In the genomic region with DNA sequence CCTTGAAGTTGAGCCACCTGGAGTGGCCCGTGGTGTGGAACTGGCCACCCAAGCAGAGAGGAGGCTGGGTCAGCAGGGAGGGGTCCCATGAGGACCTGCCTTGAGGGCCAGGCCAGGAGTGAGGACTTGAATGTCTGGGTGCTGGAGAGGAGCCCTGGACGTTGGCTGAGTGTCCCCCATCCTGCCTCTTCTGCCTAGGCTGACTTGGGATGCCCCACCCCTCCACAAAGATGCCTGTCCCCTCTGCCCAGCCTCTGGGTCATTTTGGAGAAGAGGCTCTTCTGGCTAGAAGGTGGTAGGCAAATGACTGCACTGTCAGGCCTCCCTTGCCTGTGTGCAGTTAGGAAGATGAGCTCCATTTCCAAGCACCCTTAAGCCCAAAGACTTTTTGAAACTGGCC, we compare ENCODE assay signal across 9 cellular contexts. TPM values are rescaled to one million over a fixed set of nuclear protein-coding genes. Genes with fewer than 3 reads are reported as not detected.
DNase-seq lines count a peak whose midpoint lies in the region; ATAC-seq, FAIRE-seq and TF ChIP-seq lines count a peak whose summit lies in the region.
"Had no signal": no experiment of that assay in that cellular context is flagged by ENCODE, and none has a peak within 500 bp of the region (broad histone marks: within the 10 kb centered on the region; RNA-seq: fewer than 3 reads in every experiment).

No MANE protein-coding gene starts in this region.

- DNase-seq in activated T-cell treated with anti-CD3 and anti-CD28 coated beads, Interleukin-2, amount 50 U/mL, for 24 hours: peak; percentile 35
- DNase-seq in activated T-cell treated with anti-CD3 and anti-CD28 coated beads for 4 hours: no peak
- peak; percentile 81 for DNase-seq in kidney
- DNase-seq in thoracic aorta (ENCODE audit: low spot score): no peak
- DNase-seq in ureter (ENCODE audit: low spot score): no peak
- DNase-seq in stimulated activated naive CD4-positive, alpha-beta T cell treated with Interleukin-2 at 50 U/mL for 16 hours (lab: John Stamatoyannopoulos, UW): no peak

- peaks cover 76% of the 10 kb centered on the region for H3K4me1 Mint-ChIP-seq in activated T-cell treated with anti-CD3 and anti-CD28 coated beads, Interleukin-2, amount 50 U/mL, for 24 hours (ENCODE audit: low read depth)
- peaks cover 37% of the 10 kb centered on the region for H3K4me1 Mint-ChIP-seq in activated T-helper 17 cell treated with anti-CD3 and anti-CD28 coated beads, Interleukin-2, amount 50 U/mL, for 72 hours

- no peak for ATAC-seq in activated T-helper 17 cell treated with anti-CD3 and anti-CD28 coated beads, Interleukin-2, amount 50 U/mL, for 72 hours (replicated peaks)
- no peak for ATAC-seq in thoracic aorta (ENCODE audit: insufficient number of reproducible peaks, low FRiP score, low read depth)
- ATAC-seq in GM21526 (IDR thresholded peaks at IDR 0.05; ENCODE audit: low FRiP score, unreplicated experiment): no peak
- ATAC-seq: left lobe of liver had no signal

- peak overlapping the region; percentile 87 for H3K4me3 Mint-ChIP-seq in activated T-cell treated with anti-CD3 and anti-CD28 coated beads, Interleukin-2, amount 50 U/mL, for 24 hours
- H3K4me3 Mint-ChIP-seq in activated T-helper 17 cell treated with anti-CD3 and anti-CD28 coated beads, Interleukin-2, amount 50 U/mL, for 72 hours: peak overlapping the region; percentile 97

- FAIRE-seq in kidney (lab: Jason Lieb, UNC): no peak

- intact Hi-C loops in kidney (cut with DNase I): no loop called here

- peaks cover 11 to 32% of the 10 kb centered on the region in 2 donors for H3K4me1 ChIP-seq in kidney (ENCODE audit: control insufficient read depth in 1 of 2, insufficient read depth in 1 of 2, low read depth in 1 of 2, low read length in 2 of 2)
- H3K4me1 ChIP-seq in thoracic aorta (ENCODE audit: control insufficient read depth in 1 of 2, low read depth in 2 of 2): peaks cover 22 to 80% of the 10 kb centered on the region in 2 donors

- TF ChIP-seq CTCF in kidney (IDR thresholded peaks at IDR 0.05; ENCODE audit: borderline replicate concordance, extremely low read depth, insufficient read depth): no peak
- TF ChIP-seq CTCF in thoracic aorta (IDR thresholded peaks at IDR 0.05): no peak

- H3K27ac Mint-ChIP-seq in activated T-cell treated with anti-CD3 and anti-CD28 coated beads, Interleukin-2, amount 50 U/mL, for 24 hours: peak overlapping the region; percentile 87
- H3K27ac Mint-ChIP-seq in activated T-helper 17 cell treated with anti-CD3 and anti-CD28 coated beads, Interleukin-2, amount 50 U/mL, for 72 hours: peak overlapping the region; percentile 95

- H3K27ac ChIP-seq in kidney (ENCODE audit: low read depth in 2 of 2, low read length in 2 of 2) (no peak overlapping the region), thoracic aorta (peak overlapping the region; percentile 31 to 64)

- H3K9ac ChIP-seq in kidney (ENCODE audit: low read length in 2 of 2): no peak overlapping the region

- H3K4me3 ChIP-seq in kidney (ENCODE audit: low read length in 2 of 2): no peak overlapping the region
- H3K4me3 ChIP-seq in thoracic aorta: peak overlapping the region; percentile 79

- H3K27me3 Mint-ChIP-seq in activated T-cell treated with anti-CD3 and anti-CD28 coated beads, Interleukin-2, amount 50 U/mL, for 24 hours: peaks cover 27% of the 10 kb centered on the region
- no peaks in the 10 kb centered on the region for H3K27me3 Mint-ChIP-seq in activated T-helper 17 cell treated with anti-CD3 and anti-CD28 coated beads, Interleukin-2, amount 50 U/mL, for 72 hours

- H3K36me3 Mint-ChIP-seq in activated T-cell treated with anti-CD3 and anti-CD28 coated beads, Interleukin-2, amount 50 U/mL, for 24 hours (ENCODE audit: low read depth): peaks cover 33% of the 10 kb centered on the region
- H3K36me3 Mint-ChIP-seq in activated T-helper 17 cell treated with anti-CD3 and anti-CD28 coated beads, Interleukin-2, amount 50 U/mL, for 72 hours (ENCODE audit: low read depth): peaks cover 26% of the 10 kb centered on the region

- H3K9me3 ChIP-seq in kidney (ENCODE audit: control insufficient read depth in 1 of 2, low read length in 2 of 2) (no peaks in the 10 kb centered on the region), thoracic aorta (no peaks in the 10 kb centered on the region)

- no peaks in the 10 kb centered on the region for H3K36me3 ChIP-seq in kidney (ENCODE audit: control insufficient read depth in 1 of 2, insufficient read depth in 2 of 2, low read length in 2 of 2)
- no peaks in the 10 kb centered on the region for H3K36me3 ChIP-seq in thoracic aorta

- H3K27me3 ChIP-seq in thoracic aorta (replicated peaks; ENCODE audit: insufficient read depth): no peaks in the 10 kb centered on the region

- no peaks in the 10 kb centered on the region for H3K9me3 Mint-ChIP-seq in activated T-cell treated with anti-CD3 and anti-CD28 coated beads, Interleukin-2, amount 50 U/mL, for 24 hours
- H3K9me3 Mint-ChIP-seq in activated T-helper 17 cell treated with anti-CD3 and anti-CD28 coated beads, Interleukin-2, amount 50 U/mL, for 72 hours: no peaks in the 10 kb centered on the region

RNA-seq across cellular contexts. Expression of a gene that starts 1.7 kb away (rescaled TPM):
- total RNA-seq in activated T-helper 17 cell treated with anti-CD3 and anti-CD28 coated beads, Interleukin-2, amount 50 U/mL, for 72 hours: 100 to 1,000 TPM in 1 of 2 donors, 10 to 100 TPM in 1; 73.8 to 169 TPM
- total RNA-seq in kidney (64.9 TPM), thoracic aorta (10 to 100 TPM; 87.7 to 94.9 TPM), ureter (74.7 TPM)
- polyA plus RNA-seq in kidney (ENCODE audit: insufficient read depth, low read depth, low replicate concordance): 74.9 TPM

RNA-seq across cellular contexts. Expression of a gene that starts 17.0 kb away (rescaled TPM):
- 10 to 100 TPM; 15.9 to 22.0 TPM for total RNA-seq in activated T-helper 17 cell treated with anti-CD3 and anti-CD28 coated beads, Interleukin-2, amount 50 U/mL, for 72 hours
- total RNA-seq in kidney (68.6 TPM), thoracic aorta (100 to 1,000 TPM in 1 of 2 donors, 10 to 100 TPM in 1; 60.9 to 143 TPM), ureter (116 TPM)
- polyA plus RNA-seq in kidney (ENCODE audit: insufficient read depth, low read depth, low replicate concordance): 101 TPM

RNA-seq across cellular contexts. Expression of a gene that starts 23.5 kb away (rescaled TPM):
- total RNA-seq in activated T-helper 17 cell treated with anti-CD3 and anti-CD28 coated beads, Interleukin-2, amount 50 U/mL, for 72 hours: not detected
- 13.1 TPM for total RNA-seq in kidney
- polyA plus RNA-seq in kidney (ENCODE audit: insufficient read depth, low read depth, low replicate concordance): 2.7 TPM
- 10 to 100 TPM; 18.7 to 30.3 TPM for total RNA-seq in thoracic aorta
- 3.6 TPM for total RNA-seq in ureter

RNA-seq across cellular contexts. Expression of a gene that starts 35.0 kb away (rescaled TPM):
- total RNA-seq in activated T-helper 17 cell treated with anti-CD3 and anti-CD28 coated beads, Interleukin-2, amount 50 U/mL, for 72 hours: under 1 TPM; 0.45 to 0.50 TPM
- total RNA-seq in kidney (51.2 TPM), thoracic aorta (10 to 100 TPM in 1 of 2 donors, 1 to 10 TPM in 1; 2.3 to 25.5 TPM), ureter (84.1 TPM)
- polyA plus RNA-seq in kidney (ENCODE audit: insufficient read depth, low read depth, low replicate concordance): 154 TPM

Comparison
In these comparisons a context has a peak if more than half of its experiments do, and no peak if none do; other contexts are left out.
1. DNase-seq: peak in activated T-cell treated with anti-CD3 and anti-CD28 coated beads, Interleukin-2, amount 50 U/mL, for 24 hours (single experiment) and kidney (single experiment); none in activated T-cell treated with anti-CD3 and anti-CD28 coated beads for 4 hours (single experiment), thoracic aorta (single experiment), ureter (single experiment) and stimulated activated naive CD4-positive, alpha-beta T cell treated with Interleukin-2 at 50 U/mL for 16 hours (single experiment).
2. H3K27ac ChIP-seq: peak in thoracic aorta (2 of 2); none in kidney (0 of 2).